ENCODE assay signal across 19 cellular contexts in the genomic region with DNA sequence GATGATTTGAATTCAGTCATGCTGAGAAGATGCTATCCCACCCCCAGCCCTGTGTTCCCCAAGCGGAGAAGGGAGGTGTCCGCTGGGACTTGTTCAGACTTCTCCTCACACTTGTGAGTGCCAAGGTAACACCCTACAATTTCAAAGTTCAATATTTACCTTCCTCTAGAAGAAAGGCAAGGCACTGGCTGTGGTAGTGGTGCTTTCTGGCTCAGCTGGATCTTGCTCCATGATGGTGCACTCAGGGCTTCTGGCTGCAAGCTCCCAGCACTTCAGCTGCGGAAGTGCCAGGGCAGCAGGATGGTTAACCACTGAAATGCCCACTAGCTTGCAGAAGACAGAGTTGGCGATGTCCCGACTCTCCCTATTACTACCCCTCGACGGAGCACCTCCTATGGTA.
DNase-seq lines count a peak whose midpoint lies in the region; TF ChIP-seq lines count a peak whose summit lies in the region.
"Had no signal": no experiment of that assay in that cellular context is flagged by ENCODE, and none has a peak within 500 bp of the region (broad histone marks: within the 10 kb centered on the region; RNA-seq: fewer than 3 reads in every experiment).

No MANE protein-coding gene starts in this region.

- no peak overlapping the region for H3K4me3 ChIP-seq in hepatocyte
- no peak overlapping the region for H3K4me3 ChIP-seq in stomach
- H3K4me3 ChIP-seq: psoas muscle had no signal

- no peak for TF ChIP-seq EP300 in stomach (IDR thresholded peaks at IDR 0.05)

- TF ChIP-seq CTCF in hepatocyte (IDR thresholded peaks at IDR 0.05; ENCODE audit: poor library complexity) (no peak), stomach (IDR thresholded peaks at IDR 0.05) (no peak)

- no peak for TF ChIP-seq POLR2A in stomach (IDR thresholded peaks at IDR 0.05)

- H3K27ac ChIP-seq in hepatocyte: peak overlapping the region; percentile 10
- peak overlapping the region in 3 of 5 donors; percentile 11 to 47 (median 32) for H3K27ac ChIP-seq in stomach

- H3K27me3 ChIP-seq in hepatocyte (no peaks in the 10 kb centered on the region), stomach (no peaks in the 10 kb centered on the region)
- H3K27me3 ChIP-seq: BE2C had no signal

- DNase-seq in NCI-H345 (lab: John Stamatoyannopoulos, UW) (peak; percentile 67), NCI-H345 treated with DMSO at 0.1 percent for 48 hours (lab: John Stamatoyannopoulos, UW; ENCODE audit: unreplicated experiment) (no peak), NCI-H774 (lab: John Stamatoyannopoulos, UW) (peak; percentile 47), hepatocyte (ENCODE audit: low spot score) (no peak), stomach (peak; percentile 61), SKM-1 treated with dmso at 0.1 percent for 144 hours (lab: John Stamatoyannopoulos, UW; ENCODE audit: unreplicated experiment) (no peak), epidermal melanocyte (ENCODE audit: insufficient read length, low spot score) (no peak)
- no peak for DNase-seq in effector CD4-positive, alpha-beta T cell
- DNase-seq: activated CD4-positive, alpha-beta T cell treated with anti-CD3 and anti-CD28 coated beads, Interleukin-2, amount 50 U/mL, for 4 hours; activated naive CD4-positive, alpha-beta T cell treated with Interleukin-2 at 50 U/mL for 16 hours; activated T-cell treated with anti-CD3 and anti-CD28 coated beads for 4 hours; amygdala; BE2C; Karpas-422; NCI-H1694; NCI-H524; psoas muscle; stimulated activated CD4-positive, alpha-beta T cell treated with anti-CD3 and anti-CD28 coated beads, Interleukin-4, amount 100 ng/mL, for 4 hours; T-helper 17 cell had no signal

- H3K36me3 ChIP-seq in hepatocyte (replicated peaks; ENCODE audit: insufficient read depth, low read depth) (no peaks in the 10 kb centered on the region), stomach (no peaks in the 10 kb centered on the region)
- H3K36me3 ChIP-seq: BE2C had no signal

- no peaks in the 10 kb centered on the region for H3K9me2 ChIP-seq in hepatocyte (replicated peaks; ENCODE audit: insufficient read depth)

- peaks cover 4% of the 10 kb centered on the region for H3K4me1 ChIP-seq in hepatocyte (ENCODE audit: insufficient read depth)
- H3K4me1 ChIP-seq in stomach: peaks cover 0 to 48% (median 24%) of the 10 kb centered on the region in 4 donors
- H3K4me1 ChIP-seq: psoas muscle had no signal

- intact Hi-C loops in stomach (cut with DNase I; ENCODE audit: low total_unique reads): no loop called here

- H2AFZ ChIP-seq in hepatocyte: no peak overlapping the region

- H4K20me1 ChIP-seq in hepatocyte (ENCODE audit: insufficient read depth, poor library complexity, severe bottlenecking): no peaks in the 10 kb centered on the region

- H3K4me2 ChIP-seq in hepatocyte: no peak overlapping the region

- H3K9me3 ChIP-seq in hepatocyte (ENCODE audit: low read depth) (no peaks in the 10 kb centered on the region), stomach (no peaks in the 10 kb centered on the region)
- H3K9me3 ChIP-seq: BE2C, psoas muscle had no signal

- no peaks in the 10 kb centered on the region for H3K79me2 ChIP-seq in hepatocyte

- 93% methylated on average over 7 of the region's 7 CpGs for WGBS in hepatocyte (ENCODE audit: low lambda C conversion rate, missing lambda C conversion rate)
- 68 to 88% (median 72%) methylated on average over 7 of the region's 7 CpGs for WGBS in stomach, 5 donors

Comparison
In these comparisons a context has a peak if more than half of its experiments do, and no peak if none do; other contexts are left out.
1. DNase-seq: peak in NCI-H345 (single experiment), NCI-H774 (single experiment) and stomach (single experiment); none in NCI-H345 treated with DMSO at 0.1 percent for 48 hours (single experiment), hepatocyte (single experiment), SKM-1 treated with dmso at 0.1 percent for 144 hours (single experiment), effector CD4-positive, alpha-beta T cell (single experiment) and epidermal melanocyte (single experiment).